1 cellular context compared by ENCODE assay signal in the genomic region with DNA sequence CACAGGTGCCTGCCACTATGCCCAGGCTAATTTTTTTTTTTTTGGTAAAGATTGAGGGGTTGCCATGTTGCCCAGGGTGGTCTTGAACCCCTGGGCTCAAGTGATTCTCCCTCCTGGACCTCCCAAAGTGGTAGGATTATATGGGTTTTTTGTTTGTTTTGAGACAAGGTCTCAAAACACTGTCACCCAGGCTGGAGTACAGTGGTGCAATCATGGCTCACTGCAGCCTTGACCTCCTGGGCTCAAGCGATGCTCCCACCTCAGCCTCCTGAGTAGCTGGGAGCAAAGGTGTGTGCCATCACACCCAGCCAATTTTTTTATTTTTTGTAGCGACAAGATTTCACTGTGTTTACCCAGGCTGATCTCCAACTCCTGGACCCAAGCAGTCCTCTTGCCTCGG.
A peak's percentile ranks its signal among the peaks of the same experiment; 100 is the strongest.
TF ChIP-seq lines count a peak whose summit lies in the region.

No MANE protein-coding gene starts in this region.

TF ChIP-seq in HepG2, 621 proteins besides CTCF, POLR2A, EP300 and RAD21 (continued from another document):
- TF ChIP-seq FOXP4 (CRISPR knock-in tag; IDR thresholded peaks at IDR 0.05): 0 out of 2 replicates have a peak, but pooled peaks have one; percentile 21
- TF ChIP-seq, protein P1, sequence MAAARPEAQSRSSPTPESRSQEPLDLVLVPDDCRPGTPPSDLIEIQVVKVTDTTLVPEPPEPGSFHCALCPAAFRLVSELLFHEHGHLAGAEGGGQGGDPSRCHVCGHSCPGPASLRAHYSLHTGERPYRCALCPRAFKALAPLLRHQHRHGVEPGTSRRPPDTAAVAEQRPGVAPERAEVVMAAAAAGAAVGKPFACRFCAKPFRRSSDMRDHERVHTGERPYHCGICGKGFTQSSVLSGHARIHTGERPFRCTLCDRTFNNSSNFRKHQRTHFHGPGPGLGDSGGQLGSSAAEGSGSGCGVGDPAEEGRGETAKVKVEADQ (CRISPR knock-in tag; IDR thresholded peaks at IDR 0.05; ENCODE audit: borderline replicate concordance): no peak
- no peak for TF ChIP-seq KAT7 (CRISPR knock-in tag; IDR thresholded peaks at IDR 0.05; ENCODE audit: borderline replicate concordance)
- no peak for TF ChIP-seq BHLHE40 (IDR thresholded peaks at IDR 0.05; ENCODE audit: low read length)
- TF ChIP-seq KMT2B (CRISPR knock-in tag; IDR thresholded peaks at IDR 0.05): no peak
- TF ChIP-seq ZNF83 (CRISPR knock-in tag; IDR thresholded peaks at IDR 0.05; ENCODE audit: borderline replicate concordance): no peak
- TF ChIP-seq NR2C2 (CRISPR knock-in tag; IDR thresholded peaks at IDR 0.05; ENCODE audit: borderline replicate concordance): peak; percentile 47; the same call in 1 of the 2 replicates
- TF ChIP-seq ZFAT (CRISPR knock-in tag; conservative IDR thresholded peaks at IDR 0.05): no peak
- TF ChIP-seq ZNF276 (CRISPR knock-in tag; IDR thresholded peaks at IDR 0.05; ENCODE audit: low read depth): no peak
- no peak for TF ChIP-seq CAMTA2 (CRISPR knock-in tag; IDR thresholded peaks at IDR 0.05; ENCODE audit: borderline replicate concordance)
- TF ChIP-seq ZNF3 (CRISPR knock-in tag; IDR thresholded peaks at IDR 0.05): no peak
- peak; percentile 61; the same call in 1 of the 2 replicates for TF ChIP-seq ZMYM3 (CRISPR knock-in tag; IDR thresholded peaks at IDR 0.05)
- TF ChIP-seq REL (CRISPR knock-in tag; conservative IDR thresholded peaks at IDR 0.05): no peak
- TF ChIP-seq ZNF362 (CRISPR knock-in tag; IDR thresholded peaks at IDR 0.05; ENCODE audit: borderline replicate concordance): peak; percentile 42; the same call in 1 of the 2 replicates
- no peak for TF ChIP-seq MEIS2 (CRISPR knock-in tag; IDR thresholded peaks at IDR 0.05)
- no peak for TF ChIP-seq RBFOX2 (IDR thresholded peaks at IDR 0.05; ENCODE audit: low read depth, low read length)
